ENCODE assay signal across 11 cellular contexts in the genomic region with DNA sequence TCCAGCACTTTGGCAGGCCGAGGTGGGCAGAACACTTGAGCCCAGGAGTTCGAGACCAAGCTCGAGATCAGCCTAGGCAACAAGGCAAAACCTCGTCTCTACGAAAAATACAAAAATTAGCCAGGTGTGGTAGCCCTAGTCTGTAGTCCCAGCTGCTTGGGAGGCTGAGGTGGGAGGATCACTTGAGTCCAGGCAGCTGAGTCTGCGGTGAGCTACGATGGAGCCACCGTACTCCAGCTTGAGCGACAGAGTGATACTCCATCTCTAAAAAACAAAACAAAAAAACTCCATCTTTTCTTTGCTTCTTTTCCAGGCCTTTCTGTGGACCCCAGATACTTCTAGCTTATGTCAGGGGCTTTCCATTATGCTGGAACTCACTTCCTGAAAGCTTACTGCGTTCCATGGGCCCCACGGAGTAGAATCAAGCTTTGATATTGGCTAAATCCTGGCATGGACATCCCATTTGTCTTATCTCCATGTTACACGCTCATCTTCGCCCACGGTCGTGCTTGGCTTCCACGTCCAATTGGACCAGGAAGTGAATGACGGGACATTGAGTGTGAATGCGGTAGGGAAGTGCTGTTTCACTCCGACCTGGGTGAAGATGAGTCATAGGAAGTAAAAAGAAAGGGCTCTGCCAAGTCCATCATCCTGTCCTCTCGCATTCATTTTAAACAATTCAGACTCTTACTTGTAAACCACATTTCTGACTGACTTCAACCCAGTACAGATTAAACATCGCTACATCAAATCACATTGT. TPM values are rescaled to one million over a fixed set of nuclear protein-coding genes. Genes with fewer than 3 reads are reported as not detected.
DNase-seq lines count a peak whose midpoint lies in the region; ATAC-seq and TF ChIP-seq lines count a peak whose summit lies in the region.
"Had no signal": no experiment of that assay in that cellular context is flagged by ENCODE, and none has a peak within 500 bp of the region (broad histone marks: within the 10 kb centered on the region; RNA-seq: fewer than 3 reads in every experiment).

No MANE protein-coding gene starts in this region.

- POLR2A ChIA-PET in OCI-LY7 (lab: Charles Lee) = interaction anchor here (0.7 kb wide), 1 partner anchor 1060 kb away, joined by 3 read pairs; no protein-coding TSS in a partner anchor

- peak; percentile 91 for DNase-seq in HCEC 1CT
- no peak for DNase-seq in RWPE2 (ENCODE audit: low spot score)
- no peak for DNase-seq in esophagus squamous epithelium (lab: John Stamatoyannopoulos, UW)
- DNase-seq in myocyte (ENCODE audit: low read depth) = peak; percentile 19
- no peak for DNase-seq in activated T-helper 1 cell treated with anti-CD3 and anti-CD28 coated beads, Interleukin-12 subunit alpha, Interleukin-12 subunit beta, Interleukin-2, Interleukin-4 antibody, amounts not matched to agents 30 ng/mL and 10 ng/mL and 1 ng/mL, durations not matched to agents 14 hours and 24 hours and 36 hours (ENCODE audit: low spot score)
- no peak for DNase-seq in stimulated activated CD4-positive, alpha-beta T cell treated with anti-CD3 and anti-CD28 coated beads, Interleukin-4, amount 100 ng/mL, for 24 hours
- DNase-seq in NCI-H187 treated with DMSO at 0.1 percent for 48 hours (lab: John Stamatoyannopoulos, UW) = no peak
- DNase-seq in OCI-LY7 (ENCODE audit: low spot score) = no peak
- DNase-seq: activated naive CD4-positive, alpha-beta T cell treated with anti-CD3 and anti-CD28 coated beads, Interleukin-2, amount 50 U/mL, for 16 hours; NCI-H187; stomach had no signal

- H3K36me3 Mint-ChIP-seq in activated T-helper 1 cell treated with anti-CD3 and anti-CD28 coated beads, Interleukin-12 subunit alpha, Interleukin-12 subunit beta, Interleukin-2, Interleukin-4 antibody, amounts not matched to agents 30 ng/mL and 10 ng/mL and 1 ng/mL, durations not matched to agents 14 hours and 24 hours and 36 hours (ENCODE audit: low read depth) = no peaks in the 10 kb centered on the region

- peak; percentile 93 for ATAC-seq in RWPE2 (ENCODE audit: low read depth)

- H4K20me1 ChIP-seq in OCI-LY7 (ENCODE audit: insufficient read depth, low read length) = no peaks in the 10 kb centered on the region

- peaks cover 4% of the 10 kb centered on the region for H3K9me3 Mint-ChIP-seq in activated T-helper 1 cell treated with anti-CD3 and anti-CD28 coated beads, Interleukin-12 subunit alpha, Interleukin-12 subunit beta, Interleukin-2, Interleukin-4 antibody, amounts not matched to agents 30 ng/mL and 10 ng/mL and 1 ng/mL, durations not matched to agents 14 hours and 24 hours and 36 hours

- no peak overlapping the region for H3K4me2 ChIP-seq in OCI-LY7 (ENCODE audit: low read length)

- intact Hi-C loops in esophagus squamous epithelium (cut with DNase I) = no loop called here
- intact Hi-C loops in activated T-helper 1 cell treated with anti-CD3 and anti-CD28 coated beads, Interleukin-12 subunit alpha, Interleukin-12 subunit beta, Interleukin-2, Interleukin-4 antibody, amounts not matched to agents 30 ng/mL and 10 ng/mL and 1 ng/mL, durations not matched to agents 14 hours and 24 hours and 36 hours (cut with micrococcal nuclease) = no loop called here
- intact Hi-C loops in OCI-LY7 (cut with micrococcal nuclease; ENCODE audit: unreplicated experiment) = no loop called here

- 39 to 53% methylated on average over 17 to 20 of the region's 21 CpGs for WGBS in esophagus squamous epithelium, 2 donors

- TF ChIP-seq CTCF in RWPE2 (IDR thresholded peaks at IDR 0.05; ENCODE audit: poor library complexity, severe bottlenecking) (no peak), esophagus squamous epithelium (IDR thresholded peaks at IDR 0.05) (no peak), OCI-LY7 (conservative IDR thresholded peaks at IDR 0.05; ENCODE audit: low read length) (no peak)

- H3K4me1 Mint-ChIP-seq in activated T-helper 1 cell treated with anti-CD3 and anti-CD28 coated beads, Interleukin-12 subunit alpha, Interleukin-12 subunit beta, Interleukin-2, Interleukin-4 antibody, amounts not matched to agents 30 ng/mL and 10 ng/mL and 1 ng/mL, durations not matched to agents 14 hours and 24 hours and 36 hours (ENCODE audit: low read depth) = peaks cover 11% of the 10 kb centered on the region

- H3K4me3 Mint-ChIP-seq in activated T-helper 1 cell treated with anti-CD3 and anti-CD28 coated beads, Interleukin-12 subunit alpha, Interleukin-12 subunit beta, Interleukin-2, Interleukin-4 antibody, amounts not matched to agents 30 ng/mL and 10 ng/mL and 1 ng/mL, durations not matched to agents 14 hours and 24 hours and 36 hours = no peak overlapping the region

- no peak overlapping the region for H3K27ac Mint-ChIP-seq in activated T-helper 1 cell treated with anti-CD3 and anti-CD28 coated beads, Interleukin-12 subunit alpha, Interleukin-12 subunit beta, Interleukin-2, Interleukin-4 antibody, amounts not matched to agents 30 ng/mL and 10 ng/mL and 1 ng/mL, durations not matched to agents 14 hours and 24 hours and 36 hours

- H3K4me3 ChIP-seq in RWPE2 (ENCODE audit: severe bottlenecking) (no peak overlapping the region), esophagus squamous epithelium (peak overlapping the region in 1 of 4 donors; percentile 15), OCI-LY7 (ENCODE audit: low read depth, low read length, poor library complexity, severe bottlenecking) (no peak overlapping the region)
- H3K4me3 ChIP-seq: stomach had no signal

- TF ChIP-seq POLR2A in esophagus squamous epithelium (IDR thresholded peaks at IDR 0.05) = no peak

- H3K4me1 ChIP-seq in RWPE2 (ENCODE audit: insufficient read depth, poor library complexity, severe bottlenecking) (peaks cover 11% of the 10 kb centered on the region), esophagus squamous epithelium (peaks cover 0 to 39% (median 3%) of the 10 kb centered on the region in 3 donors), OCI-LY7 (ENCODE audit: insufficient read depth, low read length, poor library complexity, severe bottlenecking) (no peaks in the 10 kb centered on the region)

- H2AFZ ChIP-seq in OCI-LY7 (ENCODE audit: low read length) = no peak overlapping the region

- H3K79me2 ChIP-seq in OCI-LY7 (ENCODE audit: insufficient read depth, low read depth, low read length) = no peaks in the 10 kb centered on the region

- no peaks in the 10 kb centered on the region for H3K9me2 ChIP-seq in OCI-LY7 (ENCODE audit: insufficient read depth, low read length)

- H3K27me3 ChIP-seq in RWPE2 (ENCODE audit: insufficient read depth, poor library complexity, severe bottlenecking) (no peaks in the 10 kb centered on the region), esophagus squamous epithelium (no peaks in the 10 kb centered on the region)
- H3K27me3 ChIP-seq: stomach had no signal

- CTCF ChIA-PET in OCI-LY7 (lab: Charles Lee; ENCODE audit: unreplicated experiment) = no interaction called here

- H3K9me3 ChIP-seq in RWPE2 (ENCODE audit: severe bottlenecking) (no peaks in the 10 kb centered on the region), esophagus squamous epithelium (no peaks in the 10 kb centered on the region), OCI-LY7 (ENCODE audit: low read length) (no peaks in the 10 kb centered on the region)
- H3K9me3 ChIP-seq: stomach had no signal

- peaks cover 2% of the 10 kb centered on the region for H3K27me3 Mint-ChIP-seq in activated T-helper 1 cell treated with anti-CD3 and anti-CD28 coated beads, Interleukin-12 subunit alpha, Interleukin-12 subunit beta, Interleukin-2, Interleukin-4 antibody, amounts not matched to agents 30 ng/mL and 10 ng/mL and 1 ng/mL, durations not matched to agents 14 hours and 24 hours and 36 hours (ENCODE audit: insufficient read depth)

- peak overlapping the region; percentile 44 for H3K27ac ChIP-seq in RWPE2 (ENCODE audit: poor library complexity, severe bottlenecking)
- H3K27ac ChIP-seq in esophagus squamous epithelium = peak overlapping the region in 3 of 4 donors; percentile 42 to 72 (median 71)
- H3K27ac ChIP-seq in OCI-LY7 (ENCODE audit: low read depth, low read length, poor library complexity, severe bottlenecking) = no peak overlapping the region

- BruUV-seq in OCI-LY7 (replicated peaks; lab: Mats Ljungman, UMichigan) = no TSS peak

- H3K36me3 ChIP-seq in RWPE2 (ENCODE audit: low read depth) = no peaks in the 10 kb centered on the region
- H3K36me3 ChIP-seq in esophagus squamous epithelium = no peaks in the 10 kb centered on the region
- no peaks in the 10 kb centered on the region for H3K36me3 ChIP-seq in OCI-LY7 (ENCODE audit: insufficient read depth, low read length)
- H3K36me3 ChIP-seq: stomach had no signal

RNA-seq across cellular contexts. Expression of gene FAM171A1, which starts 45.7 kb away (rescaled TPM):
- total RNA-seq in esophagus squamous epithelium (10 to 100 TPM in 1 of 4 donors, 1 to 10 TPM in 3; 3.8 to 10.9 (median 5.3) TPM), myocyte (14.0 and 15.0 TPM in 2 replicates), OCI-LY7 (2022) (not detected in 2 replicates)
- 19.9 TPM for polyA plus RNA-seq in myocyte (2012)
- 0.96 and 1.5 TPM in 2 replicates for total RNA-seq in activated T-helper 1 cell treated with anti-CD3 and anti-CD28 coated beads, Interleukin-12 subunit alpha, Interleukin-12 subunit beta, Interleukin-2, Interleukin-4 antibody, amounts not matched to agents 30 ng/mL and 10 ng/mL and 1 ng/mL, durations not matched to agents 14 hours and 24 hours and 36 hours
- not detected in 2 replicates for total RNA-seq in OCI-LY7 (2014; rRNA removed; shearing (Covaris generic))

Comparison
In these comparisons a context has a peak if more than half of its experiments do, and no peak if none do; other contexts are left out.
1. DNase-seq: peak in HCEC 1CT (single experiment) and myocyte (single experiment); none in RWPE2 (single experiment), esophagus squamous epithelium (single experiment), activated T-helper 1 cell treated with anti-CD3 and anti-CD28 coated beads, Interleukin-12 subunit alpha, Interleukin-12 subunit beta, Interleukin-2, Interleukin-4 antibody, amounts not matched to agents 30 ng/mL and 10 ng/mL and 1 ng/mL, durations not matched to agents 14 hours and 24 hours and 36 hours (single experiment), stimulated activated CD4-positive, alpha-beta T cell treated with anti-CD3 and anti-CD28 coated beads, Interleukin-4, amount 100 ng/mL, for 24 hours (single experiment), NCI-H187 treated with DMSO at 0.1 percent for 48 hours (single experiment) and OCI-LY7 (single experiment).